8 cellular contexts compared by ENCODE assay signal in genomic region chr17:35460354-35460851, GRCh38. TPM values are rescaled to one million over a fixed set of nuclear protein-coding genes. Genes with fewer than 3 reads are reported as not detected.
A peak's percentile ranks its signal among the peaks of the same experiment; 100 is the strongest.
DNase-seq lines count a peak whose midpoint lies in the region; ATAC-seq and TF ChIP-seq lines count a peak whose summit lies in the region.

No MANE protein-coding gene starts in this region.

- no peak overlapping the region for H2BK5ac ChIP-seq in trophoblast cell (ENCODE audit: low read depth, low read length, poor library complexity)

- peak overlapping the region; percentile 83 for H3K4me2 ChIP-seq in trophoblast cell (ENCODE audit: low read length)

- H3K27ac ChIP-seq in HUES64 (ENCODE audit: low read depth, low read length) (no peak overlapping the region), trophoblast cell (ENCODE audit: low read depth, low read length) (no peak overlapping the region)

- no peak for TF ChIP-seq CTCF in epithelial cell of esophagus (IDR thresholded peaks at IDR 0.05; ENCODE audit: insufficient read depth, low read depth, low read length, missing control alignments)

- peak overlapping the region; percentile 99 for H2AFZ ChIP-seq in trophoblast cell (ENCODE audit: insufficient read depth, low read length, poor library complexity)

- no peak overlapping the region for H3K14ac ChIP-seq in trophoblast cell (ENCODE audit: low read length)

- DNase-seq in DMS53 (lab: John Stamatoyannopoulos, UW) (peak; percentile 96), epithelial cell of esophagus (ENCODE audit: low read depth) (peak; percentile 39), trophoblast cell (peak; percentile 85 to 87), T1000 (lab: John Stamatoyannopoulos, UW) (no peak), EL (no peak)
- DNase-seq in activated CD4-positive, alpha-beta T cell treated with anti-CD3 and anti-CD28 coated beads, Interleukin-2, amount 50 U/mL, for 4 hours, result peak; percentile 12 to 22

- H2BK120ac ChIP-seq in trophoblast cell (ENCODE audit: insufficient read depth, low read length, poor library complexity), result no peak overlapping the region

- ATAC-seq in GM21367 (IDR thresholded peaks at IDR 0.05; ENCODE audit: unreplicated experiment), result peak; percentile 91

- 0 out of 2 replicates have a peak overlapping the region, but pooled peaks have one; percentile 42 for H3K9ac ChIP-seq in HUES64 (ENCODE audit: low read depth, low read length)
- H3K9ac ChIP-seq in trophoblast cell (ENCODE audit: low read length), result no peak overlapping the region

- H3K36me3 ChIP-seq in HUES64 (ENCODE audit: insufficient read depth, low read length) (no peaks in the 10 kb centered on the region), trophoblast cell (ENCODE audit: control insufficient read depth in 1 of 2, insufficient read depth in 2 of 2, low read length in 2 of 2) (no peaks in the 10 kb centered on the region)

- H3K18ac ChIP-seq in trophoblast cell (ENCODE audit: low read length), result no peak overlapping the region

- no peak overlapping the region for H4K12ac ChIP-seq in trophoblast cell (ENCODE audit: low read depth, low read length)

- H3K4me1 ChIP-seq in HUES64 (ENCODE audit: insufficient read depth, low read length) (no peaks in the 10 kb centered on the region; the same call in 1 of the 2 replicates), trophoblast cell (ENCODE audit: control insufficient read depth in 1 of 2, insufficient read depth in 2 of 2, low read length in 2 of 2) (peaks cover 2 to 4% of the 10 kb centered on the region in 2 experiments)

- H3K27me3 ChIP-seq in HUES64 (ENCODE audit: insufficient read depth, low read length), result peaks cover 52% of the 10 kb centered on the region
- peaks cover 3% of the 10 kb centered on the region for H3K27me3 ChIP-seq in trophoblast cell (ENCODE audit: insufficient read depth, low read length)

- peak overlapping the region; percentile 48 for H3K4me3 ChIP-seq in HUES64 (ENCODE audit: low read length)
- peak overlapping the region; percentile 9 for H3K4me3 ChIP-seq in epithelial cell of esophagus (ENCODE audit: low read length)
- peak overlapping the region; percentile 49 for H3K4me3 ChIP-seq in trophoblast cell (ENCODE audit: low read depth, low read length)

- H2AK5ac ChIP-seq in trophoblast cell (ENCODE audit: low read length), result no peak overlapping the region

- H3K79me1 ChIP-seq in trophoblast cell (ENCODE audit: low read length), result peaks cover 2% of the 10 kb centered on the region

- H3K79me2 ChIP-seq in trophoblast cell (ENCODE audit: control insufficient read depth, insufficient read depth, low read length, poor library complexity), result no peaks in the 10 kb centered on the region

- 51% methylated on average over 44 of the region's 44 CpGs for WGBS in HUES64
- WGBS in trophoblast cell (ENCODE audit: extremely low coverage, insufficient coverage, insufficient read length), result no CpG with 5 or more reads among the region's 44 CpGs

- no peaks in the 10 kb centered on the region for H3K9me3 ChIP-seq in HUES64 (ENCODE audit: insufficient read depth, low read depth, low read length)
- peaks cover 3% of the 10 kb centered on the region for H3K9me3 ChIP-seq in trophoblast cell (ENCODE audit: insufficient read depth, low read depth, low read length)

- no peak overlapping the region for H3K23ac ChIP-seq in trophoblast cell (ENCODE audit: low read length)

- no peak overlapping the region for H3K4ac ChIP-seq in trophoblast cell (ENCODE audit: low read depth, low read length)

- no peak overlapping the region for H2BK12ac ChIP-seq in trophoblast cell (ENCODE audit: low read length)

- peak overlapping the region; percentile 81 for H4K8ac ChIP-seq in trophoblast cell (ENCODE audit: low read depth, low read length)

- no peak overlapping the region for H4K91ac ChIP-seq in trophoblast cell (ENCODE audit: low read depth, low read length)

RNA-seq across cellular contexts. Expression of gene SLFN13, which starts 11.8 kb away (rescaled TPM):
- 5.5 TPM for polyA plus RNA-seq in HUES64 (2013, experiment 1 of 2)
- 3.7 TPM for polyA plus RNA-seq in HUES64 (2013, experiment 2 of 2)
- 9.6 and 11.3 TPM in 2 replicates for polyA plus RNA-seq in trophoblast cell (2013)

RNA-seq across cellular contexts. Expression of gene SLFN12, which starts 28.1 kb away (rescaled TPM):
- polyA plus RNA-seq in HUES64 (2013, experiment 1 of 2), result 4.8 TPM
- 6.4 TPM for polyA plus RNA-seq in HUES64 (2013, experiment 2 of 2)
- polyA plus RNA-seq in trophoblast cell (2013), result 10.3 and 10.5 TPM in 2 replicates

Comparison
In these comparisons a context has a peak if more than half of its experiments do, and no peak if none do; other contexts are left out.
1. DNase-seq: peak in DMS53 (single experiment), activated CD4-positive, alpha-beta T cell treated with anti-CD3 and anti-CD28 coated beads, Interleukin-2, amount 50 U/mL, for 4 hours (2 of 2), epithelial cell of esophagus (single experiment) and trophoblast cell (2 of 2); none in T1000 (single experiment) and EL (single experiment).
2. Peak in every context shown above with its lines, with median percentiles within 50 percentile points of each other: H3K4me3 ChIP-seq.